Comparison of ENCODE assay signal across 8 cellular contexts in the genomic region with DNA sequence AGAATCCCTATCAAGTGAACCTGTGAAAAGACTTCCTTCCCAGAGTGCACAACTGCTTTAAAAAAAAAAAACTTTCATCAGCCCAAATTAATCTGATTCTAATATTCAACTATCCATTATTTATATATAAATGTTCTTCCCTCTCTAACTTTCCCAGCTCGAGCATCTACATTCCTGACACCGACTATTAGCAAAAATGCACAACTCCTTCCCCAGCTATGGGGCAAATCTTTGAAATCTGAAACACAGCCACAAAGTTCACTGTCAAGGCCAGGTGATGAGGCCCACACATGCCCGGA.
DNase-seq lines count a peak whose midpoint lies in the region; TF ChIP-seq lines count a peak whose summit lies in the region.

No MANE protein-coding gene starts in this region.

- peak overlapping the region; percentile 97 to 98 (median 97) for H3K4me3 Mint-ChIP-seq in nephron

- H3K27me3 ChIP-seq in BLaER1 = no peaks in the 10 kb centered on the region

- H3K9me3 Mint-ChIP-seq in nephron = no peaks in the 10 kb centered on the region

- no peaks in the 10 kb centered on the region for H3K27me3 Mint-ChIP-seq in nephron (ENCODE audit: low read depth)

- H3K36me3 ChIP-seq in BLaER1 (no peaks in the 10 kb centered on the region), KOPT-K1 (ENCODE audit: insufficient read depth, low read length) (no peaks in the 10 kb centered on the region)

- no peaks in the 10 kb centered on the region for H3K36me3 Mint-ChIP-seq in nephron (ENCODE audit: low read depth)

- TF ChIP-seq CTCF in coronary artery (IDR thresholded peaks at IDR 0.05) (no peak), nephron (IDR thresholded peaks at IDR 0.05; ENCODE audit: unreplicated experiment in 3 of 3) (no peak)

- peaks cover 52% of the 10 kb centered on the region for H3K4me1 Mint-ChIP-seq in nephron

- H3K9ac ChIP-seq in BLaER1 = peak overlapping the region; percentile 84

- DNase-seq in coronary artery (ENCODE audit: low spot score) = no peak
- no peak for DNase-seq in DMS153 (lab: John Stamatoyannopoulos, UW)
- DNase-seq in NCI-H2196 (lab: John Stamatoyannopoulos, UW; ENCODE audit: unreplicated experiment) = no peak
- no peak for DNase-seq in stimulated activated CD4-positive, alpha-beta T cell treated with anti-CD3 and anti-CD28 coated beads, Interleukin-12 subunit alpha, Interleukin-12 subunit beta, amount 100 ng/mL, for 4 hours
- DNase-seq in RKO (ENCODE audit: low spot score) = no peak

- H3K27ac ChIP-seq in BLaER1 (peak overlapping the region; percentile 88), KOPT-K1 (ENCODE audit: low read depth, low read length, poor library complexity, severe bottlenecking) (peak overlapping the region; percentile 72), coronary artery (peak overlapping the region; percentile 92 to 98)

- H3K4me3 ChIP-seq in BLaER1 = peak overlapping the region; percentile 87
- H3K4me3 ChIP-seq in coronary artery = peak overlapping the region; percentile 82

- peaks cover 48% of the 10 kb centered on the region for H4K20me1 ChIP-seq in BLaER1

- H3K9me3 ChIP-seq in BLaER1 (no peaks in the 10 kb centered on the region), KOPT-K1 (ENCODE audit: insufficient read depth, low read length, poor library complexity, severe bottlenecking) (no peaks in the 10 kb centered on the region)

- H3K4me2 ChIP-seq in BLaER1 = peak overlapping the region; percentile 84

- peak overlapping the region; percentile 93 to 99 (median 96) for H3K27ac Mint-ChIP-seq in nephron

- H3K4me1 ChIP-seq in BLaER1 = peaks cover 47% of the 10 kb centered on the region
